Comparison of ENCODE assay signal across 9 cellular contexts in genomic region chr17:32267690-32268205, GRCh38. TPM values are rescaled to one million over a fixed set of nuclear protein-coding genes. Genes with fewer than 3 reads are reported as not detected.
DNase-seq lines count a peak whose midpoint lies in the region; ATAC-seq, FAIRE-seq and TF ChIP-seq lines count a peak whose summit lies in the region.
"Had no signal": no experiment of that assay in that cellular context is flagged by ENCODE, and none has a peak within 500 bp of the region (broad histone marks: within the 10 kb centered on the region; RNA-seq: fewer than 3 reads in every experiment).

No MANE protein-coding gene starts in this region.

- H3K4me2 ChIP-seq in neural progenitor cell, result peak overlapping the region; percentile 99

- WGBS in suprapubic skin, result 19% methylated on average over 10 of the region's 10 CpGs

- DNase-seq in EL, result peak; percentile 50
- DNase-seq in RWPE2 (ENCODE audit: low spot score), result no peak
- DNase-seq in bronchial epithelial cell (ENCODE audit: low read depth), result peak; percentile 15
- peak; percentile 37 for DNase-seq in neural progenitor cell (ENCODE audit: low spot score)
- DNase-seq in suprapubic skin (ENCODE audit: low spot score in 2 of 2), result no peak
- no peak for DNase-seq in NCI-H1694 treated with DMSO at 0.1 percent for 48 hours (lab: John Stamatoyannopoulos, UW)
- no peak for DNase-seq in NCI-H1048 (lab: John Stamatoyannopoulos, UW)
- DNase-seq: NCI-H1092 treated with DMSO at 0.1 percent for 48 hours had no signal

- H3K27me3 Mint-ChIP-seq in neural progenitor cell (ENCODE audit: insufficient read depth, low read depth), result peaks cover 44% of the 10 kb centered on the region

- H3K27ac Mint-ChIP-seq in neural progenitor cell, result no peak overlapping the region

- ATAC-seq in RWPE2 (ENCODE audit: low read depth) (peak; percentile 33; the same call in 1 of the 3 replicates), GM21367 (IDR thresholded peaks at IDR 0.05; ENCODE audit: unreplicated experiment) (no peak)

- H3K4me1 Mint-ChIP-seq in neural progenitor cell, result peaks cover 49% of the 10 kb centered on the region

- peaks cover 18% of the 10 kb centered on the region for H4K20me1 ChIP-seq in neural progenitor cell (ENCODE audit: low read depth)

- no peak for TF ChIP-seq POLR2A in suprapubic skin (IDR thresholded peaks at IDR 0.05)

- no peaks in the 10 kb centered on the region for H3K36me3 ChIP-seq in RWPE2 (ENCODE audit: low read depth)
- H3K36me3 ChIP-seq in bronchial epithelial cell (ENCODE audit: control insufficient read depth, insufficient read depth, low read length), result no peaks in the 10 kb centered on the region
- no peaks in the 10 kb centered on the region for H3K36me3 ChIP-seq in neural progenitor cell
- H3K36me3 ChIP-seq in suprapubic skin, result no peaks in the 10 kb centered on the region

- no peak overlapping the region for H2AFZ ChIP-seq in neural progenitor cell (replicated peaks)

- peaks cover 58% of the 10 kb centered on the region for H3K27me3 ChIP-seq in RWPE2 (ENCODE audit: insufficient read depth, poor library complexity, severe bottlenecking)
- H3K27me3 ChIP-seq in bronchial epithelial cell (ENCODE audit: control insufficient read depth, insufficient read depth, low read length), result peaks cover 37% of the 10 kb centered on the region
- H3K27me3 ChIP-seq in neural progenitor cell, result peaks cover 57% of the 10 kb centered on the region
- H3K27me3 ChIP-seq in suprapubic skin, result peaks cover 46% of the 10 kb centered on the region

- no peak overlapping the region for H3K9ac ChIP-seq in neural progenitor cell

- H3K4me3 Mint-ChIP-seq in neural progenitor cell, result peak overlapping the region; percentile 81

- H3K36me3 Mint-ChIP-seq in neural progenitor cell, result no peaks in the 10 kb centered on the region

- H3K9me3 ChIP-seq in RWPE2 (ENCODE audit: severe bottlenecking) (no peaks in the 10 kb centered on the region), neural progenitor cell (ENCODE audit: low read depth) (no peaks in the 10 kb centered on the region), suprapubic skin (no peaks in the 10 kb centered on the region)

- H3K4me3 ChIP-seq in RWPE2 (ENCODE audit: severe bottlenecking) (no peak overlapping the region), bronchial epithelial cell (ENCODE audit: low read depth, low read length) (no peak overlapping the region), neural progenitor cell (no peak overlapping the region), suprapubic skin (no peak overlapping the region)

- H3K27ac ChIP-seq in RWPE2 (ENCODE audit: poor library complexity, severe bottlenecking) (no peak overlapping the region), neural progenitor cell (no peak overlapping the region), suprapubic skin (no peak overlapping the region)

- peaks cover 49% of the 10 kb centered on the region for H3F3A ChIP-seq in neural progenitor cell (ENCODE audit: low read depth)

- peaks cover 9% of the 10 kb centered on the region for H3K79me2 ChIP-seq in neural progenitor cell (ENCODE audit: low read depth)

- no peak for TF ChIP-seq EP300 in suprapubic skin (IDR thresholded peaks at IDR 0.05)

- no peak for FAIRE-seq in bronchial epithelial cell (lab: Jason Lieb, UNC)

- no peak for TF ChIP-seq CTCF in RWPE2 (IDR thresholded peaks at IDR 0.05; ENCODE audit: poor library complexity, severe bottlenecking)
- no peak for TF ChIP-seq CTCF in bronchial epithelial cell (IDR thresholded peaks at IDR 0.05; ENCODE audit: insufficient read depth, low read length, severe bottlenecking)
- no peak for TF ChIP-seq CTCF in neural progenitor cell (IDR thresholded peaks at IDR 0.05)
- TF ChIP-seq CTCF in suprapubic skin (IDR thresholded peaks at IDR 0.05), result no peak

- H3K4me1 ChIP-seq in RWPE2 (ENCODE audit: insufficient read depth, poor library complexity, severe bottlenecking) (no peaks in the 10 kb centered on the region), neural progenitor cell (peaks cover 32% of the 10 kb centered on the region), suprapubic skin (peaks cover 29% of the 10 kb centered on the region)

- H3K9me3 Mint-ChIP-seq in neural progenitor cell, result peaks cover 2% of the 10 kb centered on the region

RNA-seq across cellular contexts. Expression of gene RHBDL3, which starts 2.1 kb away (rescaled TPM):
- total RNA-seq in bronchial epithelial cell, result not detected in 2 replicates
- 2.5 and 3.7 TPM in 2 replicates for total RNA-seq in neural progenitor cell (ENCODE audit: low replicate concordance)
- total RNA-seq in suprapubic skin, result 1 to 10 TPM in 1 of 4 donors, under 1 TPM in 2, not detected in 1; 0.31 to 1.7 (median 0.34) TPM

Comparison
In these comparisons a context has a peak if more than half of its experiments do, and no peak if none do; other contexts are left out.
1. DNase-seq: peak in EL (single experiment), bronchial epithelial cell (single experiment) and neural progenitor cell (single experiment); none in RWPE2 (single experiment), suprapubic skin (0 of 2), NCI-H1694 treated with DMSO at 0.1 percent for 48 hours (single experiment) and NCI-H1048 (single experiment).